ENCODE assay signal across 8 cellular contexts in the genomic region with DNA sequence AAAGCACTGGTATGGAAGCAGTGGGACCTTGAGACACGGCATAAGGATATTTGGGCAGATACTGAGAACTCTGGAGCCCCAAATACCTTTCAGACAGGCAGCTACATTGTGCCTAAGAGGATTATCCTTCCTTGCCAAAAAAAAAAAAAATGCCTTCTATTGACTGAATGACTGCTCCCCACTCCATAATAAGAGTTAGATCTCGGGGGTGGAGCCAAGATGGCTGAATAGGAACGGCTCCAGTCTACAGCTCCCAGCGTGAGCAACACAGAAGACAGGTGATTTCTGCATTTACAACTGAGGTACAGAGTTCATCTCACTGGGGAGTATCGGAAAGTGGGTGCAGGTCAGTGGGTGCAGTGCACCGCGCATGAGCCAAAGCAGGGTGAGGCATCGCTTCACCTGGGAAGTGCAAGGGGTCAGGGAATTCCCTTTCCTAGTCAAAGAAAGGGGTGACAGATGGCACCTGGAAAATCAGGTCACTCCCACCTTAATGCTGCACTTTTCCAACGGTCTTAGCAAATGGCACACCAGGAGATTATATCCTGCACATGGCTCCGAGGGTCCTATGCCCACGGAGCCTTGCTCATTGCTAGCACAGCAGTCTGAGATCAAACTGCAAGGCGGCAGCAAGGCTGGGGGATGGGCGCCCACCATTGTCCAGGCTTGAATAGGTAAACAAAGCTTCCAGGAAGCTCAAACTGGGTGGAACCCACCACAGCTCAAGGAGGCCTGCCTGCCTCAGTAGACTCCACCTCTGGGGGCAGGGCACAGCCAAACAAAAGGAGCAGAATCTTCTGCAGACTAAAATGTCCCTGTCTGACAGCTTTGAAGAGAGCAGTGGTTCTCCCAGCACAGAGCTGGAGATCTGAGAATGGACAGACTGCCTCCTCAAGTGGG. TPM values are rescaled to one million over a fixed set of nuclear protein-coding genes. Genes with fewer than 3 reads are reported as not detected.
DNase-seq lines count a peak whose midpoint lies in the region; ATAC-seq, FAIRE-seq and TF ChIP-seq lines count a peak whose summit lies in the region.
"Not testable (repeated sequence)": the region's sequence is repeated elsewhere in the genome, so short reads cannot be mapped to it uniquely, and the experiment has no call there.

No MANE protein-coding gene starts in this region.

- POLR2A ChIA-PET in A549 (lab: Yijun Ruan, JAX), result interaction anchor here (1.3 kb wide), 1 partner anchor 31 kb away, joined by 4 read pairs; a partner anchor contains a TSS
- POLR2A ChIA-PET in PC-9 (lab: Charles Lee; ENCODE audit: unreplicated experiment); activated CD4-positive, alpha-beta T cell treated with anti-CD3 and anti-CD28 coated beads, Interleukin-2, amount 10 ng/mL, durations not matched to agents 7 days and 5 days (lab: Charles Lee); activated naive CD8-positive, alpha-beta T cell treated with anti-CD3 and anti-CD28 coated beads, Interleukin-2, amount 10 ng/mL, durations not matched to agents 7 days and 5 days (lab: Charles Lee): not testable (repeated sequence)

- peaks cover 33% of the 10 kb centered on the region for H3K27me3 Mint-ChIP-seq in Calu3 (ENCODE audit: unreplicated experiment)
- not testable (repeated sequence) for H3K27me3 Mint-ChIP-seq in activated CD4-positive, alpha-beta T cell treated with anti-CD3 and anti-CD28 coated beads, Interleukin-2, amount 10 ng/mL, durations not matched to agents 7 days and 5 days; activated T-helper 17 cell treated with anti-CD3 and anti-CD28 coated beads, Interleukin-2, amount 50 U/mL, for 72 hours; activated naive CD8-positive, alpha-beta T cell treated with anti-CD3 and anti-CD28 coated beads, Interleukin-2, amount 10 ng/mL, durations not matched to agents 7 days and 5 days

- H3K27me3 ChIP-seq in PC-9 (ENCODE audit: insufficient read depth, low read depth), result peaks cover 17% of the 10 kb centered on the region

- not testable (repeated sequence) for H3K27ac Mint-ChIP-seq in Calu3 (ENCODE audit: unreplicated experiment); stimulated activated effector memory CD8-positive, alpha-beta T cell treated with anti-CD3 and anti-CD28 coated beads, Interleukin-12 subunit alpha, Interleukin-12 subunit beta, amount 100 ng/mL, for 72 hours
- H3K27ac Mint-ChIP-seq in activated CD4-positive, alpha-beta T cell treated with anti-CD3 and anti-CD28 coated beads, Interleukin-2, amount 10 ng/mL, durations not matched to agents 7 days and 5 days, result peak overlapping the region; percentile 10
- peak overlapping the region; percentile 18 for H3K27ac Mint-ChIP-seq in activated T-helper 17 cell treated with anti-CD3 and anti-CD28 coated beads, Interleukin-2, amount 50 U/mL, for 72 hours
- H3K27ac Mint-ChIP-seq in activated naive CD8-positive, alpha-beta T cell treated with anti-CD3 and anti-CD28 coated beads, Interleukin-2, amount 10 ng/mL, durations not matched to agents 7 days and 5 days, result peak overlapping the region; percentile 69

- not testable (repeated sequence) for H3F3A ChIP-seq in PC-9 (ENCODE audit: insufficient read depth, low read depth)

- H2AFZ ChIP-seq in PC-9, result not testable (repeated sequence)

- H3K27ac ChIP-seq in A549, PC-9: not testable (repeated sequence)

- not testable (repeated sequence) for TF ChIP-seq CTCF in A549 (IDR thresholded peaks at IDR 0.05); Calu3 (IDR thresholded peaks at IDR 0.05; ENCODE audit: unreplicated experiment); PC-9 (conservative IDR thresholded peaks at IDR 0.05)

- H3K4me3 Mint-ChIP-seq in Calu3 (ENCODE audit: low read depth, unreplicated experiment), result peak overlapping the region; percentile 62
- H3K4me3 Mint-ChIP-seq in activated CD4-positive, alpha-beta T cell treated with anti-CD3 and anti-CD28 coated beads, Interleukin-2, amount 10 ng/mL, durations not matched to agents 7 days and 5 days, result peak overlapping the region; percentile 38
- peak overlapping the region; percentile 46 for H3K4me3 Mint-ChIP-seq in activated T-helper 17 cell treated with anti-CD3 and anti-CD28 coated beads, Interleukin-2, amount 50 U/mL, for 72 hours
- peak overlapping the region; percentile 69 for H3K4me3 Mint-ChIP-seq in activated naive CD8-positive, alpha-beta T cell treated with anti-CD3 and anti-CD28 coated beads, Interleukin-2, amount 10 ng/mL, durations not matched to agents 7 days and 5 days
- peak overlapping the region; percentile 22 for H3K4me3 Mint-ChIP-seq in stimulated activated effector memory CD8-positive, alpha-beta T cell treated with anti-CD3 and anti-CD28 coated beads, Interleukin-12 subunit alpha, Interleukin-12 subunit beta, amount 100 ng/mL, for 72 hours

- CTCF ChIA-PET in A549 (lab: Yijun Ruan, JAX), result interaction anchor here (0.7 to 1.0 kb wide), 2 partner anchors 12 to 37 kb away, joined by 3 read pairs; no protein-coding TSS in a partner anchor
- CTCF ChIA-PET in Calu3 (lab: Charles Lee), result not testable (repeated sequence)
- CTCF ChIA-PET in PC-9 (lab: Charles Lee), result interaction anchor here (0.7 kb wide), 1 partner anchor 259 kb away, joined by 4 read pairs; no protein-coding TSS in a partner anchor
- CTCF ChIA-PET in activated CD4-positive, alpha-beta T cell treated with anti-CD3 and anti-CD28 coated beads, Interleukin-2, amount 10 ng/mL, durations not matched to agents 7 days and 5 days (lab: Charles Lee), result interaction anchor here (0.7 to 1.5 kb wide), 4 partner anchors 7 to 66 kb away, joined by 3 to 4 read pairs (median 4); no protein-coding TSS in a partner anchor

- H3K4me2 ChIP-seq in A549, result peak overlapping the region; percentile 4; the same call in 1 of the 3 replicates
- peak overlapping the region; percentile 13; the same call in 1 of the 2 replicates for H3K4me2 ChIP-seq in PC-9

- H3K4me1 Mint-ChIP-seq in Calu3 (ENCODE audit: low read depth, unreplicated experiment), result peaks cover 11% of the 10 kb centered on the region
- peaks cover 41% of the 10 kb centered on the region for H3K4me1 Mint-ChIP-seq in activated CD4-positive, alpha-beta T cell treated with anti-CD3 and anti-CD28 coated beads, Interleukin-2, amount 10 ng/mL, durations not matched to agents 7 days and 5 days
- peaks cover 14% of the 10 kb centered on the region for H3K4me1 Mint-ChIP-seq in activated T-helper 17 cell treated with anti-CD3 and anti-CD28 coated beads, Interleukin-2, amount 50 U/mL, for 72 hours
- peaks cover 25% of the 10 kb centered on the region for H3K4me1 Mint-ChIP-seq in activated naive CD8-positive, alpha-beta T cell treated with anti-CD3 and anti-CD28 coated beads, Interleukin-2, amount 10 ng/mL, durations not matched to agents 7 days and 5 days
- H3K4me1 Mint-ChIP-seq in stimulated activated effector memory CD8-positive, alpha-beta T cell treated with anti-CD3 and anti-CD28 coated beads, Interleukin-12 subunit alpha, Interleukin-12 subunit beta, amount 100 ng/mL, for 72 hours, result peaks cover 21% of the 10 kb centered on the region

- not testable (repeated sequence) for TF ChIP-seq RAD21 in A549 (conservative IDR thresholded peaks at IDR 0.05 in 1 of 2, IDR thresholded peaks at IDR 0.05 in 1 of 2)

- H3K9me3 Mint-ChIP-seq in Calu3 (ENCODE audit: low read depth, unreplicated experiment); stimulated activated effector memory CD8-positive, alpha-beta T cell treated with anti-CD3 and anti-CD28 coated beads, Interleukin-12 subunit alpha, Interleukin-12 subunit beta, amount 100 ng/mL, for 72 hours: not testable (repeated sequence)
- peaks cover 19% of the 10 kb centered on the region for H3K9me3 Mint-ChIP-seq in activated CD4-positive, alpha-beta T cell treated with anti-CD3 and anti-CD28 coated beads, Interleukin-2, amount 10 ng/mL, durations not matched to agents 7 days and 5 days
- H3K9me3 Mint-ChIP-seq in activated T-helper 17 cell treated with anti-CD3 and anti-CD28 coated beads, Interleukin-2, amount 50 U/mL, for 72 hours, result peaks cover 11% of the 10 kb centered on the region
- H3K9me3 Mint-ChIP-seq in activated naive CD8-positive, alpha-beta T cell treated with anti-CD3 and anti-CD28 coated beads, Interleukin-2, amount 10 ng/mL, durations not matched to agents 7 days and 5 days, result peaks cover 10% of the 10 kb centered on the region

- FAIRE-seq in A549 (lab: Jason Lieb, UNC), result not testable (repeated sequence)

- BruUV-seq in Calu3 (replicated peaks; lab: Mats Ljungman, UMichigan); PC-9 (replicated peaks; lab: Mats Ljungman, UMichigan): not testable (repeated sequence)

- intact Hi-C loops in Calu3 (cut with micrococcal nuclease; ENCODE audit: unreplicated experiment); PC-9 (cut with micrococcal nuclease; ENCODE audit: unreplicated experiment): not testable (repeated sequence)

- not testable (repeated sequence) for H3K4me3 ChIP-seq in A549, PC-9

- not testable (repeated sequence) for H4K20me1 ChIP-seq in PC-9 (ENCODE audit: insufficient read depth)

- H3K4me1 ChIP-seq in A549; PC-9 (replicated peaks; ENCODE audit: insufficient read depth): not testable (repeated sequence)

- 43% methylated on average over 13 of the region's 13 CpGs for WGBS in A549 (ENCODE audit: missing lambda C conversion rate)

- peaks cover 14% of the 10 kb centered on the region; the same call in 2 of the 3 replicates for H3K9me3 ChIP-seq in A549
- H3K9me3 ChIP-seq in PC-9 (ENCODE audit: insufficient read depth, low read depth), result not testable (repeated sequence)

- not testable (repeated sequence) for TF ChIP-seq POLR2A in A549 (IDR thresholded peaks at IDR 0.05; ENCODE audit: low read length)

- H3K36me3 Mint-ChIP-seq in Calu3 (ENCODE audit: insufficient read depth, unreplicated experiment), result peaks cover 16% of the 10 kb centered on the region
- H3K36me3 Mint-ChIP-seq in activated CD4-positive, alpha-beta T cell treated with anti-CD3 and anti-CD28 coated beads, Interleukin-2, amount 10 ng/mL, durations not matched to agents 7 days and 5 days (ENCODE audit: low read depth), result peaks cover 39% of the 10 kb centered on the region
- not testable (repeated sequence) for H3K36me3 Mint-ChIP-seq in activated T-helper 17 cell treated with anti-CD3 and anti-CD28 coated beads, Interleukin-2, amount 50 U/mL, for 72 hours (ENCODE audit: low read depth); stimulated activated effector memory CD8-positive, alpha-beta T cell treated with anti-CD3 and anti-CD28 coated beads, Interleukin-12 subunit alpha, Interleukin-12 subunit beta, amount 100 ng/mL, for 72 hours
- H3K36me3 Mint-ChIP-seq in activated naive CD8-positive, alpha-beta T cell treated with anti-CD3 and anti-CD28 coated beads, Interleukin-2, amount 10 ng/mL, durations not matched to agents 7 days and 5 days, result peaks cover 26% of the 10 kb centered on the region

- not testable (repeated sequence) for DNase-seq in A549 (ENCODE audit: low read depth in 1 of 2, low spot score in 1 of 2); Calu3; PC-9; stimulated activated effector memory CD8-positive, alpha-beta T cell treated with anti-CD3 and anti-CD28 coated beads, Interleukin-12 subunit alpha, Interleukin-12 subunit beta, amount 100 ng/mL, for 72 hours (ENCODE audit: low spot score in 2 of 2)
- peak; percentile 48 for DNase-seq in activated CD4-positive, alpha-beta T cell treated with anti-CD3 and anti-CD28 coated beads, Interleukin-2, amount 10 ng/mL, durations not matched to agents 7 days and 5 days
- DNase-seq in activated naive CD8-positive, alpha-beta T cell treated with anti-CD3 and anti-CD28 coated beads, Interleukin-2, amount 10 ng/mL, durations not matched to agents 7 days and 5 days, result peak; percentile 41
- DNase-seq in ecto neural progenitor cell (ENCODE audit: low spot score), result peak; percentile 29

- H3K9me2 ChIP-seq in PC-9 (ENCODE audit: insufficient read depth), result not testable (repeated sequence)

- H3K79me2 ChIP-seq in PC-9 (ENCODE audit: low read depth), result not testable (repeated sequence)

- ATAC-seq in A549, result peak in 1 of 2 experiments; percentile 24; a peak in 1 of 6 replicates
- not testable (repeated sequence) for ATAC-seq in activated T-helper 17 cell treated with anti-CD3 and anti-CD28 coated beads, Interleukin-2, amount 50 U/mL, for 72 hours (replicated peaks); activated naive CD8-positive, alpha-beta T cell treated with anti-CD3 and anti-CD28 coated beads, Interleukin-2, amount 10 ng/mL, durations not matched to agents 7 days and 5 days (ENCODE audit: low read depth); stimulated activated effector memory CD8-positive, alpha-beta T cell treated with anti-CD3 and anti-CD28 coated beads, Interleukin-12 subunit alpha, Interleukin-12 subunit beta, amount 100 ng/mL, for 72 hours

- not testable (repeated sequence) for H3K36me3 ChIP-seq in PC-9 (ENCODE audit: low read depth)

- not testable (repeated sequence) for TF ChIP-seq EP300 in A549 (IDR thresholded peaks at IDR 0.05)

RNA-seq across cellular contexts. Expression of a gene that starts 31.5 kb away (rescaled TPM):
- 30.3 and 33.1 TPM in 2 replicates for polyA plus RNA-seq in A549 (2011; rRNA removed)
- 0.93 and 0.97 TPM in 2 replicates for polyA plus RNA-seq in A549 (2012; cell fraction: cytosol; rRNA removed)
- polyA plus RNA-seq in A549 (2012; cell fraction: nucleus; rRNA removed), result 0.48 and 0.73 TPM in 2 replicates
- 1.6 to 2.0 TPM (median 1.9 TPM) in 3 replicates for polyA plus RNA-seq in A549 (2017; fragmentation: RNase III; extraction: RNeasy Plus Mini Kit Qiagen cat#74134 plus additional on column Dnase treatment)
- 26.3 and 27.7 TPM in 2 replicates for polyA minus RNA-seq in A549 (2011; rRNA and poly(A)+ RNA removed)
- total RNA-seq in Calu3 (2022), result 104 and 141 TPM in 2 replicates
- total RNA-seq in PC-9 (2021), result 16.1 and 17.3 TPM in 2 replicates
- total RNA-seq in activated CD4-positive, alpha-beta T cell treated with anti-CD3 and anti-CD28 coated beads, Interleukin-2, amount 10 ng/mL, durations not matched to agents 7 days and 5 days, result 100 to 1,000 TPM; 199 to 212 TPM
- 10 to 100 TPM; 31.3 to 45.6 TPM for total RNA-seq in activated T-helper 17 cell treated with anti-CD3 and anti-CD28 coated beads, Interleukin-2, amount 50 U/mL, for 72 hours
- 100 to 1,000 TPM; 239 to 249 TPM for total RNA-seq in activated naive CD8-positive, alpha-beta T cell treated with anti-CD3 and anti-CD28 coated beads, Interleukin-2, amount 10 ng/mL, durations not matched to agents 7 days and 5 days
